In the genomic region with DNA sequence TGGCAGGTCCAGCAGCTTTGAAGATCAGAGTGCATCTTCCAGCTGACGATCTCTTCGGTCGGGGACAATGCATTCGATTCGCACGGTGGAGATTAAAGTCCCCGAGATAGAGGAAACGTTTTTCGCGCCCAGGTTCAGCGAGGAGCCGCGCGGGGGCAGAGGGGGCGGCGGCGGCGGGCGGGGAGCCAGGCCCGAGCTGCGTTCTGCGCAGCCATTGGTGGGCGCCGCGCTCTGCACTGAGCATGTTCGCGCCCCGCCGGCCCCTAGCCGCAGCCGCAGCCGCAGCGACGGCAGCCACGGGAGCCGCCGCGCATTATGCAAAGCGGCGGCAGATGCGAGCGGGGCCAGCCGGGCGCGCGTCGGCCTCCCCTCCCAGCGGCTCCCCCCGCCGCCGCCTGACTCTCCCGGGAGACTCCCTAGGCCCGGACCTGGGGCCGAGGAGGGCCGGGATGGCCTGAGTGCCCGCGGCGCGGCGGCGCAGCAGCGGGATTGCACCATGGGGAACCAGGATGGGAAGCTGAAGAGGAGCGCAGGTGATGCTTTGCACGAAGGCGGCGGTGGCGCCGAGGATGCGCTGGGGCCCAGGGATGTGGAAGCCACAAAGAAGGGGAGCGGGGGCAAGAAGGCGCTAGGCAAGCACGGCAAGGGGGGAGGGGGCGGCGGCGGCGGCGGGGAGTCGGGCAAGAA, we compare ENCODE assay signal across 8 cellular contexts. TPM values are rescaled to one million over a fixed set of nuclear protein-coding genes. Genes with fewer than 3 reads are reported as not detected.
DNase-seq lines count a peak whose midpoint lies in the region; ATAC-seq and TF ChIP-seq lines count a peak whose summit lies in the region.

A gene (plus strand): TSS at position 270 of the 687 bp plus-strand sequence. CDS start 227 bp downstream, at position 497.

- H3K4me1 ChIP-seq in heart left ventricle (peaks cover 0 to 23% (median 10%) of the 10 kb centered on the region in 12 donors), upper lobe of right lung (peaks cover 9% of the 10 kb centered on the region)

- H3K36me3 ChIP-seq in heart left ventricle (no peaks in the 10 kb centered on the region), upper lobe of right lung (no peaks in the 10 kb centered on the region)

- 1 to 3% (median 1%) methylated on average over 37 to 78 of the region's 78 CpGs for WGBS in heart left ventricle, 4 donors

- H3K9me3 Mint-ChIP-seq in mesothelial cell of epicardium = no peaks in the 10 kb centered on the region

- no peak for TF ChIP-seq CTCF in heart left ventricle (IDR thresholded peaks at IDR 0.05)
- no peak for TF ChIP-seq CTCF in mesothelial cell of epicardium (IDR thresholded peaks at IDR 0.05; ENCODE audit: unreplicated experiment)
- no peak for TF ChIP-seq CTCF in upper lobe of right lung (IDR thresholded peaks at IDR 0.05)

- TF ChIP-seq POLR2A in heart left ventricle (IDR thresholded peaks at IDR 0.05) = no peak

- DNase-seq in heart left ventricle = peak in 1 of 5 donors; percentile 20
- no peak for DNase-seq in Right ventricle myocardium superior
- DNase-seq in NCI-H526 treated with DMSO at 0.1 percent for 48 hours (lab: John Stamatoyannopoulos, UW) = peak; percentile 6
- peak; percentile 6 for DNase-seq in dermis blood vessel endothelial cell
- DNase-seq in mesothelial cell of epicardium (ENCODE audit: low spot score in 2 of 2, unreplicated experiment in 2 of 2) = peak in 1 of 2 experiments; percentile 44
- DNase-seq in upper lobe of right lung = no peak
- no peak for DNase-seq in activated naive CD4-positive, alpha-beta T cell treated with anti-CD3 and anti-CD28 coated beads, Interleukin-2, amount 50 U/mL, for 16 hours
- DNase-seq in 8988T = no peak

- no peaks in the 10 kb centered on the region for H3K9me3 ChIP-seq in heart left ventricle
- no peaks in the 10 kb centered on the region for H3K9me3 ChIP-seq in upper lobe of right lung

- H3K27me3 ChIP-seq in heart left ventricle (peaks cover 20 to 96% (median 50%) of the 10 kb centered on the region in 9 donors), upper lobe of right lung (peaks cover 60% of the 10 kb centered on the region)

- H3K4me3 ChIP-seq in heart left ventricle = peak within 1 kb of the TSS; percentile 7 to 47 (median 33)
- H3K4me3 ChIP-seq in upper lobe of right lung = peak within 1 kb of the TSS; percentile 14

- peaks cover 8% of the 10 kb centered on the region for H3K4me1 Mint-ChIP-seq in mesothelial cell of epicardium

- ATAC-seq in heart left ventricle = peak in 2 of 4 donors; percentile 38 to 42
- ATAC-seq in Right ventricle myocardium superior (ENCODE audit: poor library complexity) = no peak
- ATAC-seq in upper lobe of right lung = peak; percentile 49

- intact Hi-C loops in heart left ventricle (cut with DNase I) = no loop called here
- intact Hi-C loops in Right ventricle myocardium superior (cut with DNase I) = no loop called here
- intact Hi-C loops in upper lobe of right lung (cut with DNase I) = no loop called here

- H3K4me3 Mint-ChIP-seq in mesothelial cell of epicardium = peak within 1 kb of the TSS; percentile 68

- H3K27ac ChIP-seq in heart left ventricle (peak within 1 kb of the TSS in 1 of 12 donors; percentile 85), upper lobe of right lung (no peak within 1 kb of the TSS)

- no peaks in the 10 kb centered on the region for H3K36me3 Mint-ChIP-seq in mesothelial cell of epicardium

- peaks cover 88% of the 10 kb centered on the region for H3K27me3 Mint-ChIP-seq in mesothelial cell of epicardium (ENCODE audit: low read depth)

- no peak within 1 kb of the TSS for H3K27ac Mint-ChIP-seq in mesothelial cell of epicardium

RNA-seq across cellular contexts. Expression of the gene that starts here (rescaled TPM):
- total RNA-seq in heart left ventricle = 1 to 10 TPM in 1 of 9 donors, under 1 TPM in 1, not detected in 7; 0.31 to 1.9 TPM
- polyA plus RNA-seq in heart left ventricle = under 1 TPM in 1 of 2 donors, not detected in 1; 0.11 TPM
- not detected for total RNA-seq in Right ventricle myocardium superior
- total RNA-seq in dermis blood vessel endothelial cell = 0.14 and 1.5 TPM in 2 replicates
- 0.23 to 0.54 TPM (median 0.33 TPM) in 3 replicates for total RNA-seq in mesothelial cell of epicardium
- 0.52 TPM for total RNA-seq in upper lobe of right lung

Comparison
In these comparisons a context has a peak if more than half of its experiments do, and no peak if none do; other contexts are left out.
1. Peak in ATAC-seq and H3K4me3 ChIP-seq in upper lobe of right lung; RNA of the gene not detected or under 1 TPM.
2. DNase-seq: peak in NCI-H526 treated with DMSO at 0.1 percent for 48 hours (single experiment) and dermis blood vessel endothelial cell (single experiment); none in Right ventricle myocardium superior (single experiment), upper lobe of right lung (single experiment), activated naive CD4-positive, alpha-beta T cell treated with anti-CD3 and anti-CD28 coated beads, Interleukin-2, amount 50 U/mL, for 16 hours (single experiment) and 8988T (single experiment).